In genomic region chrX:48540015-48540350, GRCh38 we compare ENCODE assay signal across 8 cellular contexts. TPM values are rescaled to one million over a fixed set of nuclear protein-coding genes. Genes with fewer than 3 reads are reported as not detected.
DNase-seq lines count a peak whose midpoint lies in the region; ATAC-seq and TF ChIP-seq lines count a peak whose summit lies in the region.

No MANE protein-coding gene starts in this region.

- 0 to 45% methylated on average over 12 of the region's 12 CpGs for WGBS in lung, 2 donors

- no peaks in the 10 kb centered on the region for H3K27me3 ChIP-seq in CD4-positive, CD25-positive, alpha-beta regulatory T cell (ENCODE audit: control insufficient read depth, insufficient read depth, low read length)
- no peaks in the 10 kb centered on the region for H3K27me3 ChIP-seq in lung (ENCODE audit: control insufficient read depth, insufficient read depth)

- H3K4me3 ChIP-seq in CD4-positive, CD25-positive, alpha-beta regulatory T cell (ENCODE audit: low read depth, low read length): peak overlapping the region; percentile 76
- peak overlapping the region; percentile 41 for H3K4me3 ChIP-seq in lung

- H3K36me3 ChIP-seq in CD4-positive, CD25-positive, alpha-beta regulatory T cell (ENCODE audit: control insufficient read depth, insufficient read depth, low read length): peaks cover 10% of the 10 kb centered on the region
- H3K36me3 ChIP-seq in lung (ENCODE audit: control insufficient read depth in 2 of 2, insufficient read depth in 2 of 2, low read length in 2 of 2): peaks cover 0 to 6% of the 10 kb centered on the region in 2 donors

- peaks cover 4% of the 10 kb centered on the region for H3K36me3 Mint-ChIP-seq in CD4-positive, CD25-positive, alpha-beta regulatory T cell

- H3K27ac ChIP-seq in CD4-positive, CD25-positive, alpha-beta regulatory T cell (ENCODE audit: insufficient read depth, low read length, poor library complexity, severe bottlenecking): peak overlapping the region; percentile 93
- peak overlapping the region; percentile 93 for H3K27ac ChIP-seq in cingulate gyrus (ENCODE audit: low read depth, low read length)
- H3K27ac ChIP-seq in lung (ENCODE audit: low read depth in 1 of 2, low read length in 1 of 2): peak overlapping the region; percentile 78 to 86

- TF ChIP-seq CTCF in lung (IDR thresholded peaks at IDR 0.05; ENCODE audit: control extremely low read depth, extremely low read depth): no peak

- peak in 2 of 3 donors; percentile 53 for DNase-seq in CD4-positive, CD25-positive, alpha-beta regulatory T cell
- DNase-seq in HPDE6-E6E7 (ENCODE audit: extremely low spot score) (peak; percentile 43), UCSD-AML1 (lab: John Stamatoyannopoulos, UW; ENCODE audit: unreplicated experiment) (peak; percentile 67), lung (ENCODE audit: low spot score) (no peak), foreskin melanocyte (no peak)
- DNase-seq in stimulated activated CD8-positive, alpha-beta memory T cell treated with anti-CD3 and anti-CD28 coated beads, Interleukin-15, amount 100 ng/mL, for 24 hours (ENCODE audit: low read depth): peak; percentile 6

- peaks cover 4 to 23% (median 16%) of the 10 kb centered on the region in 4 donors for H3K4me1 Mint-ChIP-seq in CD4-positive, CD25-positive, alpha-beta regulatory T cell

- peak overlapping the region; percentile 85 to 97 (median 94) for H3K27ac Mint-ChIP-seq in CD4-positive, CD25-positive, alpha-beta regulatory T cell

- peak overlapping the region; percentile 70 to 93 (median 88) for H3K4me3 Mint-ChIP-seq in CD4-positive, CD25-positive, alpha-beta regulatory T cell

- no peaks in the 10 kb centered on the region for H3K27me3 Mint-ChIP-seq in CD4-positive, CD25-positive, alpha-beta regulatory T cell

- peak; percentile 29 to 32 for ATAC-seq in CD4-positive, CD25-positive, alpha-beta regulatory T cell (ENCODE audit: low read depth in 2 of 2)
- peak; percentile 24 for ATAC-seq in GM19372 (IDR thresholded peaks at IDR 0.05; ENCODE audit: low read depth, unreplicated experiment)
- ATAC-seq in lung (ENCODE audit: insufficient read depth, low FRiP score): peak; percentile 58

- H3K9me3 Mint-ChIP-seq in CD4-positive, CD25-positive, alpha-beta regulatory T cell: no peaks in the 10 kb centered on the region

- no peaks in the 10 kb centered on the region for H3K9me3 ChIP-seq in CD4-positive, CD25-positive, alpha-beta regulatory T cell (ENCODE audit: control insufficient read depth in 2 of 2, low read length in 2 of 2)
- no peaks in the 10 kb centered on the region for H3K9me3 ChIP-seq in lung (ENCODE audit: control insufficient read depth in 2 of 2, insufficient read depth in 1 of 2, low read length in 1 of 2)

- H3K4me1 ChIP-seq in CD4-positive, CD25-positive, alpha-beta regulatory T cell (ENCODE audit: control insufficient read depth, insufficient read depth, low read length, poor library complexity, severe bottlenecking): peaks cover 13% of the 10 kb centered on the region
- H3K4me1 ChIP-seq in lung (ENCODE audit: control insufficient read depth in 2 of 2, insufficient read depth in 2 of 2, low read length in 2 of 2): peaks cover 0 to 3% of the 10 kb centered on the region in 2 donors

RNA-seq across cellular contexts. Expression of gene TBC1D25, which starts 0.5 kb away (rescaled TPM):
- total RNA-seq in CD4-positive, CD25-positive, alpha-beta regulatory T cell: 32.5 TPM
- polyA plus RNA-seq in CD4-positive, CD25-positive, alpha-beta regulatory T cell: 10 to 100 TPM; 14.9 to 18.3 (median 16.9) TPM
- 10 to 100 TPM in 1 of 2 donors, 1 to 10 TPM in 1; 8.2 to 15.2 TPM for total RNA-seq in lung
- 10 to 100 TPM in 1 of 2 donors, 1 to 10 TPM in 1; 5.6 to 12.1 TPM for polyA plus RNA-seq in lung

RNA-seq across cellular contexts. Expression of gene EBP, which starts 18.4 kb away (rescaled TPM):
- 56.8 TPM for total RNA-seq in CD4-positive, CD25-positive, alpha-beta regulatory T cell
- 100 to 1,000 TPM in 3 of 4 donors, 10 to 100 TPM in 1; 88.4 to 126 (median 109) TPM for polyA plus RNA-seq in CD4-positive, CD25-positive, alpha-beta regulatory T cell
- 100 to 1,000 TPM in 1 of 2 donors, 10 to 100 TPM in 1; 41.5 to 154 TPM for total RNA-seq in lung
- 100 to 1,000 TPM; 162 to 254 TPM for polyA plus RNA-seq in lung

RNA-seq across cellular contexts. Expression of gene PORCN, which starts 31.2 kb away (rescaled TPM):
- 18.5 TPM for total RNA-seq in CD4-positive, CD25-positive, alpha-beta regulatory T cell
- polyA plus RNA-seq in CD4-positive, CD25-positive, alpha-beta regulatory T cell: 10 to 100 TPM in 1 of 4 donors, 1 to 10 TPM in 3; 8.1 to 11.9 (median 9.4) TPM
- 10 to 100 TPM in 1 of 2 donors, 1 to 10 TPM in 1; 3.3 to 12.8 TPM for total RNA-seq in lung
- 10 to 100 TPM; 11.6 to 12.0 TPM for polyA plus RNA-seq in lung

RNA-seq across cellular contexts. Expression of gene RBM3, which starts 34.3 kb away (rescaled TPM):
- total RNA-seq in CD4-positive, CD25-positive, alpha-beta regulatory T cell: 309 TPM
- 100 to 1,000 TPM; 192 to 258 (median 219) TPM for polyA plus RNA-seq in CD4-positive, CD25-positive, alpha-beta regulatory T cell
- total RNA-seq in lung: 100 to 1,000 TPM; 117 to 346 TPM
- 100 to 1,000 TPM; 211 to 223 TPM for polyA plus RNA-seq in lung

RNA-seq across cellular contexts. Expression of gene WDR13, which starts 57.3 kb away (rescaled TPM):
- total RNA-seq in CD4-positive, CD25-positive, alpha-beta regulatory T cell: 45.8 TPM
- polyA plus RNA-seq in CD4-positive, CD25-positive, alpha-beta regulatory T cell: 10 to 100 TPM; 33.4 to 53.7 (median 46.0) TPM
- total RNA-seq in lung: 100 to 1,000 TPM in 1 of 2 donors, 10 to 100 TPM in 1; 50.7 to 182 TPM
- 100 to 1,000 TPM; 156 to 175 TPM for polyA plus RNA-seq in lung

Comparison
In these comparisons a context has a peak if more than half of its experiments do, and no peak if none do; other contexts are left out.
1. DNase-seq: peak in CD4-positive, CD25-positive, alpha-beta regulatory T cell (2 of 3), HPDE6-E6E7 (single experiment), UCSD-AML1 (single experiment) and stimulated activated CD8-positive, alpha-beta memory T cell treated with anti-CD3 and anti-CD28 coated beads, Interleukin-15, amount 100 ng/mL, for 24 hours (single experiment); none in lung (single experiment) and foreskin melanocyte (single experiment).
2. Peak in every context shown above with its lines, with median percentiles within 50 percentile points of each other: ATAC-seq and H3K27ac ChIP-seq.